20 cellular contexts compared by ENCODE assay signal in genomic region chr5:177035982-177036381, GRCh38. TPM values are rescaled to one million over a fixed set of nuclear protein-coding genes. Genes with fewer than 3 reads are reported as not detected.
A peak's percentile ranks its signal among the peaks of the same experiment; 100 is the strongest.
DNase-seq lines count a peak whose midpoint lies in the region; ATAC-seq, FAIRE-seq and TF ChIP-seq lines count a peak whose summit lies in the region.
"Had no signal": no experiment of that assay in that cellular context is flagged by ENCODE, and none has a peak within 500 bp of the region (broad histone marks: within the 10 kb centered on the region; RNA-seq: fewer than 3 reads in every experiment).

No MANE protein-coding gene starts in this region.

- H4K20me1 ChIP-seq in H1 (replicated peaks in 1 of 2; ENCODE audit: control insufficient read depth in 1 of 2, insufficient read depth in 2 of 2, low read length in 2 of 2), result peaks cover 0 to 8% of the 10 kb centered on the region in 2 experiments

- H3K27me3 ChIP-seq in H1 (replicated peaks in 1 of 4; ENCODE audit: control insufficient read depth in 3 of 4, extremely low read depth in 1 of 4, insufficient read depth in 3 of 4, low read length in 3 of 4), result no peaks in the 10 kb centered on the region

- H3K36me3 Mint-ChIP-seq in activated T-cell treated with anti-CD3 and anti-CD28 coated beads, Interleukin-2, amount 50 U/mL, for 24 hours (ENCODE audit: low read depth), result peaks cover 57% of the 10 kb centered on the region
- H3K36me3 Mint-ChIP-seq in activated T-cell treated with anti-CD3 and anti-CD28 coated beads, Interleukin-2, amount 50 U/mL, for 72 hours (ENCODE audit: insufficient read depth in 2 of 2), result peaks cover 4 to 14% of the 10 kb centered on the region in 2 donors

- DNase-seq in activated T-cell treated with anti-CD3 and anti-CD28 coated beads, Interleukin-2, amount 50 U/mL, for 24 hours, result no peak
- DNase-seq in activated T-cell treated with anti-CD3 and anti-CD28 coated beads, Interleukin-2, amount 50 U/mL, for 72 hours, result no peak
- DNase-seq in NCI-H2171 treated with DMSO at 0.1 percent for 48 hours (lab: John Stamatoyannopoulos, UW) (peak; percentile 28), H1 (ENCODE audit: low read depth in 1 of 2, low spot score in 2 of 2) (peak in 1 of 2 experiments; percentile 47), smooth muscle cell of the brain vasculature (ENCODE audit: low read depth, low spot score) (peak; percentile 77), SIG-M5 (lab: John Stamatoyannopoulos, UW) (no peak)
- no peak for DNase-seq in activated naive CD4-positive, alpha-beta T cell treated with anti-CD3 and anti-CD28 coated beads, Interleukin-2, amount 50 U/mL, for 16 hours
- DNase-seq: activated CD4-positive, CD25-positive, alpha-beta regulatory T cell treated with anti-CD3 and anti-CD28 coated beads, Interleukin-2, amount 50 U/mL, for 72 hours; activated CD8-positive, alpha-beta memory T cell treated with anti-CD3 and anti-CD28 coated beads, Interleukin-2, amount 50 U/mL, for 48 hours; activated naive CD8-positive, alpha-beta T cell treated with anti-CD3 and anti-CD28 coated beads for 36 hours; lower lobe of right lung; NCI-H1436 treated with DMSO at 0.1 percent for 48 hours; NCI-H526 treated with DMSO at 0.1 percent for 48 hours; RPMI8226; stimulated activated naive CD4-positive, alpha-beta T cell treated with Interleukin-2 at 50 U/mL for 16 hours had no signal

- no peak overlapping the region for H3K23ac ChIP-seq in H1 (ENCODE audit: insufficient read length)

- no peak overlapping the region for H2AFZ ChIP-seq in H1 (ENCODE audit: low read length)

- H4K8ac ChIP-seq in H1 (ENCODE audit: extremely low read depth, insufficient read depth, low read length), result no peak overlapping the region

- H2BK120ac ChIP-seq in H1 (replicated peaks; ENCODE audit: low read depth, low read length), result no peak overlapping the region

- H2BK20ac ChIP-seq in H1 (ENCODE audit: low read length), result no peak overlapping the region

- H3K36me3 ChIP-seq in H1 (ENCODE audit: control insufficient read depth in 2 of 4, insufficient read depth in 4 of 4, low read length in 3 of 4), result peaks cover 2 to 3% (median 2%) of the 10 kb centered on the region in 4 experiments; a peak in 4 of 8 replicates

- ATAC-seq in activated T-cell treated with anti-CD3 and anti-CD28 coated beads, Interleukin-2, amount 50 U/mL, for 72 hours (replicated peaks in 1 of 2), result no peak
- ATAC-seq in GM21360 (IDR thresholded peaks at IDR 0.05; ENCODE audit: unreplicated experiment), result no peak
- ATAC-seq: lower lobe of right lung; natural killer cell treated with Interleukin-12 subunit alpha and Interleukin-12 subunit beta and Interleukin-15 and Interleukin-18, amount 100 ng/mL, for 72 hours; sciatic nerve had no signal

- no peak overlapping the region for H3K14ac ChIP-seq in H1 (ENCODE audit: insufficient read length)

- H3K18ac ChIP-seq in H1 (ENCODE audit: extremely low read depth, low read length), result no peak overlapping the region

- no peak overlapping the region for H2BK12ac ChIP-seq in H1 (ENCODE audit: low read depth, low read length)

- no peak overlapping the region for H3K9ac ChIP-seq in H1 (replicated peaks in 1 of 4; ENCODE audit: extremely low read depth in 1 of 4, low read depth in 3 of 4, low read length in 3 of 4)

- CTCF ChIA-PET in H1 (lab: Charles Lee; ENCODE audit: partially characterized antibody), result interaction anchor here (1.5 to 2.0 kb wide), 2 partner anchors 13 to 36 kb away, joined by 3 to 9 read pairs; partner anchors contain the start of gene ZNF346

- 55% methylated on average over 1 of the region's 1 CpG; no CpG with 5 or more reads in 1 of the 2 experiments for WGBS in H1 (ENCODE audit: extremely low coverage in 1 of 2, insufficient coverage in 1 of 2, insufficient read length in 1 of 2, insufficient replicate concordance in 2 of 2, low coverage in 1 of 2, low lambda C conversion rate in 2 of 2, missing lambda C conversion rate in 1 of 2), 2 experiments

- H3K4me2 ChIP-seq in H1 (ENCODE audit: insufficient read depth in 1 of 2, low read depth in 2 of 2, low read length in 2 of 2), result no peak overlapping the region

- H3K27ac ChIP-seq in H1 (ENCODE audit: low read depth, low read length), result no peak overlapping the region
- H3K27ac ChIP-seq: lower lobe of right lung had no signal

- peaks cover 7% of the 10 kb centered on the region for H3K79me1 ChIP-seq in H1 (ENCODE audit: low read depth, low read length)

- H3K9me3 ChIP-seq in H1 (ENCODE audit: insufficient read depth in 2 of 2, low read depth in 1 of 2, low read length in 1 of 2), result no peaks in the 10 kb centered on the region

- peaks cover 5 to 43% of the 10 kb centered on the region in 2 experiments; a peak in 3 of 4 replicates for H3K79me2 ChIP-seq in H1 (ENCODE audit: control insufficient read depth in 1 of 2, insufficient read depth in 2 of 2, low read length in 2 of 2)

- peaks cover 0 to 6% (median 4%) of the 10 kb centered on the region in 4 experiments; a peak in 6 of 7 replicates for H3K4me1 ChIP-seq in H1 (replicated peaks in 1 of 4; ENCODE audit: control insufficient read depth in 3 of 4, insufficient read depth in 4 of 4, low read length in 3 of 4)
- H3K4me1 ChIP-seq: lower lobe of right lung had no signal

- no peak for FAIRE-seq in H1 (lab: Jason Lieb, UNC)
- FAIRE-seq: A204.1 had no signal

- no peak overlapping the region for H4K91ac ChIP-seq in H1 (replicated peaks; ENCODE audit: insufficient read length, low read length)

- no peak overlapping the region for H4K5ac ChIP-seq in H1 (ENCODE audit: insufficient read length, low read depth, low read length)

- no peak for TF ChIP-seq EP300 in H1 (IDR thresholded peaks at IDR 0.05; ENCODE audit: borderline replicate concordance in 1 of 2, low read depth in 2 of 2, low read length in 2 of 2)

- peaks cover 29% of the 10 kb centered on the region for H3K4me1 Mint-ChIP-seq in activated T-cell treated with anti-CD3 and anti-CD28 coated beads, Interleukin-2, amount 50 U/mL, for 24 hours (ENCODE audit: low read depth)
- peaks cover 40% of the 10 kb centered on the region for H3K4me1 Mint-ChIP-seq in activated T-cell treated with anti-CD3 and anti-CD28 coated beads, Interleukin-2, amount 50 U/mL, for 72 hours (ENCODE audit: low read depth)

- H2BK15ac ChIP-seq in H1 (ENCODE audit: low read length), result no peak overlapping the region

- H3K4me3 ChIP-seq in H1 (ENCODE audit: extremely low read depth in 1 of 4, insufficient read depth in 2 of 4, low read depth in 3 of 4, low read length in 4 of 4), result 0 out of 8 replicates have a peak overlapping the region, but pooled peaks of 1 of the 4 experiments have one; percentile 3
- H3K4me3 ChIP-seq: lower lobe of right lung had no signal

- TF ChIP-seq RAD21 in H1 (IDR thresholded peaks at IDR 0.05 in 1 of 2, conservative IDR thresholded peaks at IDR 0.05 in 1 of 2; ENCODE audit: low read depth in 2 of 2, low read length in 2 of 2), result no peak

- POLR2A ChIA-PET in H1 (lab: Charles Lee; ENCODE audit: partially characterized antibody), result interaction anchor here (0.8 to 1.5 kb wide), 2 partner anchors 9 kb away, joined by 3 read pairs; no protein-coding TSS in a partner anchor

- peak in 1 of 3 experiments; percentile 11; a peak in 1 of 4 replicates for TF ChIP-seq CTCF in H1 (IDR thresholded peaks at IDR 0.05; ENCODE audit: control extremely low read depth in 1 of 3, insufficient read depth in 1 of 3, low read depth in 1 of 3, low read length in 3 of 3)

- no peak overlapping the region for H2BK5ac ChIP-seq in H1 (ENCODE audit: low read depth, low read length)

- H3K4me3 Mint-ChIP-seq in activated T-cell treated with anti-CD3 and anti-CD28 coated beads, Interleukin-2, amount 50 U/mL, for 24 hours, result no peak overlapping the region
- H3K4me3 Mint-ChIP-seq in activated T-cell treated with anti-CD3 and anti-CD28 coated beads, Interleukin-2, amount 50 U/mL, for 72 hours, result no peak overlapping the region
- H3K4me3 Mint-ChIP-seq: activated naive CD8-positive, alpha-beta T cell treated with anti-CD3 and anti-CD28 coated beads for 36 hours; natural killer cell treated with Interleukin-12 subunit alpha and Interleukin-12 subunit beta and Interleukin-15 and Interleukin-18, amount 100 ng/mL, for 72 hours; T-helper 1 cell treated with Interleukin-12 subunit alpha and Interleukin-12 subunit beta and Interleukin-4 antibody, amounts not matched to agents 30 μg/mL and 1 μg/mL, for 36 hours had no signal

- no peak overlapping the region for H3K4ac ChIP-seq in H1 (replicated peaks; ENCODE audit: insufficient read length, low read depth, low read length)

- H2AK5ac ChIP-seq in H1 (ENCODE audit: low read depth, low read length), result no peak overlapping the region

- H3K23me2 ChIP-seq in H1 (ENCODE audit: low read depth, low read length), result no peaks in the 10 kb centered on the region

- H3K9me3 Mint-ChIP-seq in activated T-cell treated with anti-CD3 and anti-CD28 coated beads, Interleukin-2, amount 50 U/mL, for 24 hours, result no peaks in the 10 kb centered on the region
- H3K9me3 Mint-ChIP-seq in activated T-cell treated with anti-CD3 and anti-CD28 coated beads, Interleukin-2, amount 50 U/mL, for 72 hours, result peaks cover 2 to 3% of the 10 kb centered on the region in 2 donors

- no peaks in the 10 kb centered on the region for H3K27me3 Mint-ChIP-seq in activated T-cell treated with anti-CD3 and anti-CD28 coated beads, Interleukin-2, amount 50 U/mL, for 24 hours
- H3K27me3 Mint-ChIP-seq in activated T-cell treated with anti-CD3 and anti-CD28 coated beads, Interleukin-2, amount 50 U/mL, for 72 hours (ENCODE audit: low read depth), result no peaks in the 10 kb centered on the region
- H3K27me3 Mint-ChIP-seq: activated naive CD8-positive, alpha-beta T cell treated with anti-CD3 and anti-CD28 coated beads for 36 hours; natural killer cell treated with Interleukin-12 subunit alpha and Interleukin-12 subunit beta and Interleukin-15 and Interleukin-18, amount 100 ng/mL, for 72 hours had no signal

- H3K56ac ChIP-seq in H1 (replicated peaks; ENCODE audit: insufficient read length, low read depth, low read length), result no peak overlapping the region

- TF ChIP-seq POLR2A in H1 (IDR thresholded peaks at IDR 0.05; ENCODE audit: control extremely low read depth in 1 of 2, low read depth in 2 of 2, low read length in 2 of 2), result no peak

- peak overlapping the region; percentile 23 for H3K27ac Mint-ChIP-seq in activated T-cell treated with anti-CD3 and anti-CD28 coated beads, Interleukin-2, amount 50 U/mL, for 24 hours
- H3K27ac Mint-ChIP-seq in activated T-cell treated with anti-CD3 and anti-CD28 coated beads, Interleukin-2, amount 50 U/mL, for 72 hours, result no peak overlapping the region
- H3K27ac Mint-ChIP-seq: activated naive CD8-positive, alpha-beta T cell treated with anti-CD3 and anti-CD28 coated beads for 36 hours had no signal

RNA-seq across cellular contexts. Expression of gene ZNF346, which starts 13.5 kb away (rescaled TPM):
- 10 to 100 TPM; 19.6 to 20.8 TPM for total RNA-seq in activated T-cell treated with anti-CD3 and anti-CD28 coated beads, Interleukin-2, amount 50 U/mL, for 72 hours
- 19.9 and 20.2 TPM in 2 replicates for total RNA-seq in H1 (2021; fragmentation: NEBNext Ultra II Directional; extraction: Animal tissue kit (Norgen Biotek cat#: 25700))
- 20.8 and 20.9 TPM in 2 replicates for polyA plus RNA-seq in H1 (2011; rRNA removed)
- polyA plus RNA-seq in H1 (2011; cell fraction: cytosol; rRNA removed), result 22.3 TPM
- 18.0 TPM for polyA plus RNA-seq in H1 (2011; cell fraction: nucleus; rRNA removed)
- polyA plus RNA-seq in H1 (2012, experiment 1 of 2), result 17.0 to 21.1 TPM (median 17.9 TPM) in 4 replicates
- 10.9 TPM for polyA plus RNA-seq in H1 (2012, experiment 2 of 2)
- polyA plus RNA-seq in H1 (2013, experiment 1 of 2), result 11.0 TPM
- 10.8 TPM for polyA plus RNA-seq in H1 (2013, experiment 2 of 2)
- 26.8 and 29.2 TPM in 2 replicates for polyA minus RNA-seq in H1 (2011; rRNA and poly(A)+ RNA removed)
- polyA minus RNA-seq in H1 (2011; cell fraction: cytosol; rRNA and poly(A)+ RNA removed), result 14.6 TPM
- 20.0 TPM for polyA minus RNA-seq in H1 (2011; cell fraction: nucleus; rRNA and poly(A)+ RNA removed)

RNA-seq across cellular contexts. Expression of gene UIMC1, which starts 29.4 kb away (rescaled TPM):
- total RNA-seq in activated T-cell treated with anti-CD3 and anti-CD28 coated beads, Interleukin-2, amount 50 U/mL, for 72 hours, result 10 to 100 TPM; 62.8 to 76.5 TPM
- 43.0 and 43.7 TPM in 2 replicates for total RNA-seq in H1 (2021; fragmentation: NEBNext Ultra II Directional; extraction: Animal tissue kit (Norgen Biotek cat#: 25700))
- 7.7 and 12.8 TPM in 2 replicates for polyA plus RNA-seq in H1 (2011; rRNA removed)
- 19.8 TPM for polyA plus RNA-seq in H1 (2011; cell fraction: cytosol; rRNA removed)
- 11.0 TPM for polyA plus RNA-seq in H1 (2011; cell fraction: nucleus; rRNA removed)
- 24.7 to 37.4 TPM (median 30.1 TPM) in 4 replicates for polyA plus RNA-seq in H1 (2012, experiment 1 of 2)
- 2.7 TPM for polyA plus RNA-seq in H1 (2012, experiment 2 of 2)
- 19.5 TPM for polyA plus RNA-seq in H1 (2013, experiment 1 of 2)
- polyA plus RNA-seq in H1 (2013, experiment 2 of 2), result 19.7 TPM
- 25.5 and 29.8 TPM in 2 replicates for polyA minus RNA-seq in H1 (2011; rRNA and poly(A)+ RNA removed)
- polyA minus RNA-seq in H1 (2011; cell fraction: cytosol; rRNA and poly(A)+ RNA removed), result 18.1 TPM
- 26.2 TPM for polyA minus RNA-seq in H1 (2011; cell fraction: nucleus; rRNA and poly(A)+ RNA removed)

RNA-seq across cellular contexts. Expression of gene FGFR4, which starts 50.7 kb away (rescaled TPM):
- total RNA-seq in activated T-cell treated with anti-CD3 and anti-CD28 coated beads, Interleukin-2, amount 50 U/mL, for 72 hours, result 1 to 10 TPM in 1 of 2 donors, under 1 TPM in 1; 0.62 to 1.1 TPM
- 74.3 and 88.4 TPM in 2 replicates for total RNA-seq in H1 (2021; fragmentation: NEBNext Ultra II Directional; extraction: Animal tissue kit (Norgen Biotek cat#: 25700))
- 61.4 and 90.7 TPM in 2 replicates for polyA plus RNA-seq in H1 (2011; rRNA removed)
- 61.9 TPM for polyA plus RNA-seq in H1 (2011; cell fraction: cytosol; rRNA removed)
- 169 TPM for polyA plus RNA-seq in H1 (2011; cell fraction: nucleus; rRNA removed)
- 32.1 to 76.8 TPM (median 61.9 TPM) in 4 replicates for polyA plus RNA-seq in H1 (2012, experiment 1 of 2)
- 57.5 TPM for polyA plus RNA-seq in H1 (2012, experiment 2 of 2)
- polyA plus RNA-seq in H1 (2013, experiment 1 of 2), result 76.3 TPM
- polyA plus RNA-seq in H1 (2013, experiment 2 of 2), result 74.6 TPM
- 37.9 and 42.9 TPM in 2 replicates for polyA minus RNA-seq in H1 (2011; rRNA and poly(A)+ RNA removed)
- 68.5 TPM for polyA minus RNA-seq in H1 (2011; cell fraction: cytosol; rRNA and poly(A)+ RNA removed)
- polyA minus RNA-seq in H1 (2011; cell fraction: nucleus; rRNA and poly(A)+ RNA removed), result 57.4 TPM

Comparison
In these comparisons a context has a peak if more than half of its experiments do, and no peak if none do; other contexts are left out.
1. DNase-seq: peak in NCI-H2171 treated with DMSO at 0.1 percent for 48 hours (single experiment) and smooth muscle cell of the brain vasculature (single experiment); none in activated T-cell treated with anti-CD3 and anti-CD28 coated beads, Interleukin-2, amount 50 U/mL, for 24 hours (single experiment), activated T-cell treated with anti-CD3 and anti-CD28 coated beads, Interleukin-2, amount 50 U/mL, for 72 hours (0 of 2), activated naive CD4-positive, alpha-beta T cell treated with anti-CD3 and anti-CD28 coated beads, Interleukin-2, amount 50 U/mL, for 16 hours (single experiment) and SIG-M5 (single experiment).
2. RNA of gene FGFR4, which starts 50.7 kb away (total RNA-seq): 74.3 to 88.4 TPM in H1; 0.62 to 1.1 TPM in activated T-cell treated with anti-CD3 and anti-CD28 coated beads, Interleukin-2, amount 50 U/mL, for 72 hours; every median in the first group is over 10 times any median in the second.